In genomic region chr4:52657630-52658501, GRCh38 we compare ENCODE assay signal across 8 cellular contexts.
DNase-seq lines count a peak whose midpoint lies in the region; ATAC-seq and TF ChIP-seq lines count a peak whose summit lies in the region.

No MANE protein-coding gene starts in this region.

- H3K4me3 ChIP-seq in HL-60 (replicated peaks; ENCODE audit: insufficient read depth, low read length) (peak overlapping the region; percentile 78; the same call in 1 of the 2 replicates), adipocyte (ENCODE audit: low read length) (peak overlapping the region; percentile 86), skeletal muscle cell (ENCODE audit: low read depth, low read length) (peak overlapping the region; percentile 75)

- TF ChIP-seq CTCF in HL-60 (IDR thresholded peaks at IDR 0.05; ENCODE audit: insufficient read depth, low read length), result no peak

- peaks cover 35% of the 10 kb centered on the region for H3K4me1 ChIP-seq in adipocyte (ENCODE audit: control insufficient read depth, insufficient read depth, low read length)

- peaks cover 8% of the 10 kb centered on the region for H3K36me3 ChIP-seq in adipocyte (ENCODE audit: control insufficient read depth, insufficient read depth, low read length, severe bottlenecking)

- H3K27me3 ChIP-seq in HL-60 (ENCODE audit: insufficient read depth, poor library complexity, severe bottlenecking), result no peaks in the 10 kb centered on the region
- no peaks in the 10 kb centered on the region for H3K27me3 ChIP-seq in adipocyte (replicated peaks; ENCODE audit: control insufficient read depth, insufficient read depth, low read length)

- DNase-seq in Ammon's horn (ENCODE audit: low spot score) (peak; percentile 29), HL-60 (ENCODE audit: low read depth in 1 of 2, low spot score in 1 of 2) (peak in 1 of 2 experiments; percentile 15), adipocyte (ENCODE audit: low read depth) (peak; percentile 75), iPS DF 4.7 (ENCODE audit: extremely low read depth, low spot score) (peak; percentile 66), skeletal muscle cell (ENCODE audit: low read depth) (peak; percentile 53), SW480 (ENCODE audit: low spot score) (no peak)

- no peak overlapping the region for H3K27ac ChIP-seq in HL-60 (replicated peaks)

- no peaks in the 10 kb centered on the region for H3K9me3 ChIP-seq in adipocyte (ENCODE audit: control insufficient read depth, low read length)

- peak overlapping the region; percentile 90 for H3K9ac ChIP-seq in adipocyte (ENCODE audit: low read length)

- ATAC-seq in GM19463 (IDR thresholded peaks at IDR 0.05; ENCODE audit: unreplicated experiment) (no peak), GM21515 (IDR thresholded peaks at IDR 0.05; ENCODE audit: unreplicated experiment) (no peak)
